In the genomic region with DNA sequence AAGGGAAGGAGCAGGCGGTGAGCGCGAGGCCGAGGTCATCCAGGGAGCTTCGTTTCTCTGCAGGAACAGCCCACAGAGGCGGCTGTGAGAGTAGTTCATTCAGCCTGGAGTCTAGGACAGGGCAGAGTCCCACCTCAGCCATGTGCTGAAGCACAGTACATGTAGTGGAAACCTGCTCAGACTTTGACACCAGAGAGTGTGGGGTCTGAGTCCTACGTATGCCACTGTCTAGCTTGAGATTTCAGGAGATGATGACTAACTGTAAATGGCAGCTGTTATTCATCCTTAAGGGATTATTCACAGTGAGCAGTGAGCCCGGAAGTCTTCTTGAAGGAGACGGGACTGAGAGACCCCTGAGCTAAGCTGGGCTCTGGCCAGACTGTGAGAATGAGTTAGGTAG, we compare ENCODE assay signal across 19 cellular contexts. TPM values are rescaled to one million over a fixed set of nuclear protein-coding genes. Genes with fewer than 3 reads are reported as not detected.
DNase-seq lines count a peak whose midpoint lies in the region; ATAC-seq and TF ChIP-seq lines count a peak whose summit lies in the region.
"Had no signal": no experiment of that assay in that cellular context is flagged by ENCODE, and none has a peak within 500 bp of the region (broad histone marks: within the 10 kb centered on the region; RNA-seq: fewer than 3 reads in every experiment).

No MANE protein-coding gene starts in this region.

- no peak overlapping the region for H3K4me3 Mint-ChIP-seq in chondrocyte (ENCODE audit: unreplicated experiment)
- H3K4me3 Mint-ChIP-seq in activated naive CD4-positive, alpha-beta T cell treated with anti-CD3 and anti-CD28 coated beads, Interleukin-2, amount 10 ng/mL, durations not matched to agents 7 days and 5 days = no peak overlapping the region
- H3K4me3 Mint-ChIP-seq: dendritic cell treated with granulocyte-macrophage colony-stimulating factor and Interleukin-4, amounts not matched to agents 40 ng/mL and 50 ng/mL, for 4 days; stimulated activated naive CD8-positive, alpha-beta T cell treated with anti-CD3 and anti-CD28 coated beads, Interleukin-15, Interleukin-2, amounts not matched to agents 100 ng/mL and 50 ng/mL, for 24 hours had no signal

- H3K4me1 Mint-ChIP-seq in chondrocyte (ENCODE audit: low read depth) = peaks cover 33% of the 10 kb centered on the region
- peaks cover 4% of the 10 kb centered on the region for H3K4me1 Mint-ChIP-seq in activated naive CD4-positive, alpha-beta T cell treated with anti-CD3 and anti-CD28 coated beads, Interleukin-2, amount 10 ng/mL, durations not matched to agents 7 days and 5 days

- intact Hi-C loops in colonic mucosa (cut with DNase I) = no loop called here

- TF ChIP-seq CTCF in chondrocyte (IDR thresholded peaks at IDR 0.05) (no peak), colonic mucosa (IDR thresholded peaks at IDR 0.05) (no peak)

- H3K27me3 Mint-ChIP-seq in chondrocyte (ENCODE audit: low read depth) = peaks cover 12% of the 10 kb centered on the region
- H3K27me3 Mint-ChIP-seq in activated naive CD4-positive, alpha-beta T cell treated with anti-CD3 and anti-CD28 coated beads, Interleukin-2, amount 10 ng/mL, durations not matched to agents 7 days and 5 days = peaks cover 30% of the 10 kb centered on the region

- no peaks in the 10 kb centered on the region for H3K79me2 ChIP-seq in GM23248 (ENCODE audit: insufficient read depth)

- no peak overlapping the region for H2AFZ ChIP-seq in GM23248

- H4K20me1 ChIP-seq in GM23248 (ENCODE audit: insufficient read depth) = no peaks in the 10 kb centered on the region

- H3K27ac ChIP-seq in GM23248 (no peak overlapping the region), colonic mucosa (no peak overlapping the region)
- H3K27ac ChIP-seq: left lung, right atrium auricular region, upper lobe of left lung had no signal

- no peaks in the 10 kb centered on the region for H3K9me3 Mint-ChIP-seq in chondrocyte (ENCODE audit: low read depth)
- no peaks in the 10 kb centered on the region for H3K9me3 Mint-ChIP-seq in activated naive CD4-positive, alpha-beta T cell treated with anti-CD3 and anti-CD28 coated beads, Interleukin-2, amount 10 ng/mL, durations not matched to agents 7 days and 5 days
- H3K9me3 Mint-ChIP-seq: dendritic cell treated with granulocyte-macrophage colony-stimulating factor and Interleukin-4, amounts not matched to agents 40 ng/mL and 50 ng/mL, for 4 days; stimulated activated naive CD8-positive, alpha-beta T cell treated with anti-CD3 and anti-CD28 coated beads, Interleukin-15, Interleukin-2, amounts not matched to agents 100 ng/mL and 50 ng/mL, for 24 hours had no signal

- H3K27me3 ChIP-seq in GM23248 (replicated peaks; ENCODE audit: insufficient read depth) (peaks cover 34% of the 10 kb centered on the region), MG63 (peaks cover 48% of the 10 kb centered on the region), colonic mucosa (no peaks in the 10 kb centered on the region)
- H3K27me3 ChIP-seq: right atrium auricular region, upper lobe of left lung had no signal

- no peak for ATAC-seq in stimulated activated naive CD8-positive, alpha-beta T cell treated with anti-CD3 and anti-CD28 coated beads, Interleukin-15, Interleukin-2, amounts not matched to agents 100 U/mL and 50 U/mL, for 24 hours
- ATAC-seq: mucosa of descending colon had no signal

- DNase-seq in GM23248 (peak; percentile 31), MG63 (peak; percentile 47), chondrocyte (ENCODE audit: low spot score) (no peak), renal cortical epithelial cell (ENCODE audit: low read depth) (peak; percentile 74), colonic mucosa (no peak)
- no peak for DNase-seq in activated naive CD4-positive, alpha-beta T cell treated with anti-CD3 and anti-CD28 coated beads, Interleukin-2, amount 10 ng/mL, durations not matched to agents 7 days and 5 days
- no peak for DNase-seq in stimulated activated naive CD8-positive, alpha-beta T cell treated with anti-CD3 and anti-CD28 coated beads, Interleukin-15, Interleukin-2, amounts not matched to agents 100 U/mL and 50 U/mL, for 24 hours
- DNase-seq: foreskin fibroblast, mucosa of descending colon, NCI-H187 treated with DMSO at 0.1 percent for 48 hours, NCI-H446 treated with DMSO at 0.1 percent for 48 hours, Right ventricle myocardium superior had no signal

- peak overlapping the region; percentile 75 for H3K27ac Mint-ChIP-seq in chondrocyte (ENCODE audit: unreplicated experiment)
- no peak overlapping the region for H3K27ac Mint-ChIP-seq in activated naive CD4-positive, alpha-beta T cell treated with anti-CD3 and anti-CD28 coated beads, Interleukin-2, amount 10 ng/mL, durations not matched to agents 7 days and 5 days
- H3K27ac Mint-ChIP-seq: dendritic cell treated with granulocyte-macrophage colony-stimulating factor and Interleukin-4, amounts not matched to agents 40 ng/mL and 50 ng/mL, for 4 days; stimulated activated naive CD8-positive, alpha-beta T cell treated with anti-CD3 and anti-CD28 coated beads, Interleukin-15, Interleukin-2, amounts not matched to agents 100 ng/mL and 50 ng/mL, for 24 hours had no signal

- H3K9ac ChIP-seq in GM23248 (no peak overlapping the region), colonic mucosa (ENCODE audit: low read depth in 2 of 2, low read length in 2 of 2) (no peak overlapping the region)

- H3K4me3 ChIP-seq in GM23248 = no peak overlapping the region
- H3K4me3 ChIP-seq in MG63 = no peak overlapping the region
- H3K4me3 ChIP-seq in colonic mucosa = no peak overlapping the region
- H3K4me3 ChIP-seq: left lung, mucosa of descending colon, right atrium auricular region, upper lobe of left lung had no signal

- peaks cover 1% of the 10 kb centered on the region for H3K36me3 Mint-ChIP-seq in chondrocyte (ENCODE audit: low read depth)
- no peaks in the 10 kb centered on the region for H3K36me3 Mint-ChIP-seq in activated naive CD4-positive, alpha-beta T cell treated with anti-CD3 and anti-CD28 coated beads, Interleukin-2, amount 10 ng/mL, durations not matched to agents 7 days and 5 days

- WGBS in GM23248 (ENCODE audit: low coverage in 1 of 2, low lambda C conversion rate in 2 of 2, missing lambda C conversion rate in 2 of 2), 2 experiments = 64% methylated on average over 9 of the region's 9 CpGs

- no peaks in the 10 kb centered on the region for H3K9me2 ChIP-seq in GM23248 (ENCODE audit: insufficient read depth)

- no peaks in the 10 kb centered on the region; the same call in 1 of the 2 replicates for H3K4me1 ChIP-seq in GM23248 (ENCODE audit: insufficient read depth)
- no peaks in the 10 kb centered on the region for H3K4me1 ChIP-seq in colonic mucosa
- H3K4me1 ChIP-seq: left lung, upper lobe of left lung had no signal

- CTCF ChIA-PET in activated naive CD4-positive, alpha-beta T cell treated with anti-CD3 and anti-CD28 coated beads, Interleukin-2, amount 10 ng/mL, durations not matched to agents 7 days and 5 days (lab: Charles Lee) = no interaction called here

- H3K4me2 ChIP-seq in GM23248 (ENCODE audit: unreplicated experiment) = no peak overlapping the region

- in situ Hi-C loops in GM23248 (cut with MboI) = no loop called here

- no peaks in the 10 kb centered on the region for H3F3A ChIP-seq in GM23248 (ENCODE audit: insufficient read depth)

- H3K9me3 ChIP-seq in GM23248 (ENCODE audit: low read depth) (no peaks in the 10 kb centered on the region), MG63 (no peaks in the 10 kb centered on the region; the same call in 1 of the 2 replicates), colonic mucosa (no peaks in the 10 kb centered on the region)
- H3K9me3 ChIP-seq: left lung, mucosa of descending colon, right atrium auricular region, upper lobe of left lung had no signal

- no peaks in the 10 kb centered on the region for H3K36me3 ChIP-seq in GM23248 (ENCODE audit: low read depth)
- H3K36me3 ChIP-seq in MG63 = no peaks in the 10 kb centered on the region
- no peaks in the 10 kb centered on the region for H3K36me3 ChIP-seq in colonic mucosa
- H3K36me3 ChIP-seq: left lung, right atrium auricular region, upper lobe of left lung had no signal

RNA-seq across cellular contexts. Expression of gene SLC6A13, which starts 0.9 kb away (rescaled TPM):
- total RNA-seq in GM23248 (2014; rRNA removed; shearing (Covaris generic)) = not detected in 2 replicates
- polyA plus RNA-seq in GM23248 (2016; fragmentation: Nextera tagmentation; extraction: Ambion mirVana) = not detected in 2 replicates
- total RNA-seq in MG63 (2014; rRNA removed; shearing (Covaris generic); ENCODE audit: low replicate concordance) = not detected in 2 replicates
- total RNA-seq in chondrocyte = 0.37 to 0.59 TPM in 2 of 3 replicates, not detected in the other
- 1.0 and 2.9 TPM in 2 replicates for total RNA-seq in renal cortical epithelial cell
- total RNA-seq in colonic mucosa = not detected
- total RNA-seq: endothelial cell of umbilical vein, G401, mucosa of descending colon had no signal

RNA-seq across cellular contexts. Expression of gene SLC6A12, which starts 49.6 kb away (rescaled TPM):
- total RNA-seq in GM23248 (2014; rRNA removed; shearing (Covaris generic)) = not detected in 2 replicates
- polyA plus RNA-seq in GM23248 (2016; fragmentation: Nextera tagmentation; extraction: Ambion mirVana) = not detected in 2 replicates
- not detected in 2 replicates for total RNA-seq in MG63 (2014; rRNA removed; shearing (Covaris generic); ENCODE audit: low replicate concordance)
- total RNA-seq in chondrocyte (0.42 TPM in 1 of 3 replicates, not detected in the others), renal cortical epithelial cell (1.9 and 4.8 TPM in 2 replicates), colonic mucosa (1 to 10 TPM in 1 of 2 donors, under 1 TPM in 1; 0.16 to 2.5 TPM)
- total RNA-seq: endothelial cell of umbilical vein, G401 had no signal
- polyA plus RNA-seq: endothelial cell of umbilical vein had no signal

Comparison
In these comparisons a context has a peak if more than half of its experiments do, and no peak if none do; other contexts are left out.
1. DNase-seq: peak in GM23248 (single experiment), MG63 (single experiment) and renal cortical epithelial cell (single experiment); none in chondrocyte (single experiment), activated naive CD4-positive, alpha-beta T cell treated with anti-CD3 and anti-CD28 coated beads, Interleukin-2, amount 10 ng/mL, durations not matched to agents 7 days and 5 days (single experiment), stimulated activated naive CD8-positive, alpha-beta T cell treated with anti-CD3 and anti-CD28 coated beads, Interleukin-15, Interleukin-2, amounts not matched to agents 100 U/mL and 50 U/mL, for 24 hours (single experiment) and colonic mucosa (single experiment).